6 cellular contexts compared by ENCODE assay signal in genomic region chr19:54137913-54138776, GRCh38. TPM values are rescaled to one million over a fixed set of nuclear protein-coding genes. Genes with fewer than 3 reads are reported as not detected.
DNase-seq lines count a peak whose midpoint lies in the region; ATAC-seq and TF ChIP-seq lines count a peak whose summit lies in the region.

No MANE protein-coding gene starts in this region.

- H3K36me3 Mint-ChIP-seq in WTC11 = peaks cover 14% of the 10 kb centered on the region

- H3K4me1 ChIP-seq in thoracic aorta (ENCODE audit: control insufficient read depth in 1 of 2, low read depth in 2 of 2) = peaks cover 24 to 38% of the 10 kb centered on the region in 2 donors

- CTCF ChIA-PET in GM10248 (lab: Yijun Ruan, JAX) (interaction anchor here (0.8 to 1.5 kb wide), 5 partner anchors 19 to 94 kb away, joined by 3 to 12 read pairs (median 4); partner anchors contain the start of genes LENG1, PRPF31 and TFPT), WTC11 (lab: Charles Lee) (interaction anchor here (1.2 to 1.4 kb wide), 4 partner anchors 43 to 617 kb away, joined by 3 to 6 read pairs (median 4); partner anchors contain the start of gene MBOAT7)

- TF ChIP-seq CTCF in GM10248 (IDR thresholded peaks at IDR 0.05; ENCODE audit: control extremely low read depth, extremely low read depth, low read depth, missing control alignments) (no peak), WTC11 (IDR thresholded peaks at IDR 0.05) (no peak; the same call in 1 of the 2 replicates), thoracic aorta (IDR thresholded peaks at IDR 0.05) (no peak)

- no peaks in the 10 kb centered on the region for H3K9me3 Mint-ChIP-seq in WTC11

- no peaks in the 10 kb centered on the region for H3K9me3 ChIP-seq in thoracic aorta

- peak overlapping the region; percentile 87 for H3K27ac Mint-ChIP-seq in WTC11

- ATAC-seq in WTC11 = no peak
- ATAC-seq in thoracic aorta (ENCODE audit: insufficient number of reproducible peaks, low FRiP score, low read depth) = no peak
- no peak for ATAC-seq in HG03439 (IDR thresholded peaks at IDR 0.05; ENCODE audit: unreplicated experiment)

- peaks cover 35% of the 10 kb centered on the region for H3K4me1 Mint-ChIP-seq in WTC11

- H3K27ac ChIP-seq in thoracic aorta = peak overlapping the region; percentile 92 to 96

- H3K27me3 ChIP-seq in thoracic aorta (replicated peaks; ENCODE audit: insufficient read depth) = no peaks in the 10 kb centered on the region

- DNase-seq in GM10248 (ENCODE audit: extremely low spot score) (peak; percentile 40), WTC11 (ENCODE audit: low spot score) (no peak), hepatic stellate cell (ENCODE audit: low spot score) (peak; percentile 31), thoracic aorta (ENCODE audit: low spot score) (no peak), putamen (ENCODE audit: low spot score) (no peak)

- no peaks in the 10 kb centered on the region for H3K27me3 Mint-ChIP-seq in WTC11 (ENCODE audit: low read depth)

- peaks cover 9% of the 10 kb centered on the region for H3K36me3 ChIP-seq in thoracic aorta

- H3K4me3 ChIP-seq in thoracic aorta = peak overlapping the region; percentile 99

- POLR2A ChIA-PET in GM10248 (lab: Yijun Ruan, JAX) = interaction anchor here (0.6 to 1.7 kb wide), 6 partner anchors 51 to 270 kb away, joined by 4 to 18 read pairs (median 7); partner anchors contain the start of genes MBOAT7, MYADM, RPS9 and TSEN34
- POLR2A ChIA-PET in WTC11 (lab: Charles Lee) = interaction anchor here (0.8 to 2.8 kb wide), 3 partner anchors 12 to 235 kb away, joined by 3 to 23 read pairs (median 11); partner anchors contain the start of genes PRPF31 and TFPT

- H3K4me3 Mint-ChIP-seq in WTC11 = peak overlapping the region; percentile 92

TF ChIP-seq in WTC11, 78 proteins besides CTCF, POLR2A, EP300 and RAD21 (continues in another document):
- TF ChIP-seq ZNF317 (CRISPR knock-in tag; IDR thresholded peaks at IDR 0.05; ENCODE audit: borderline replicate concordance, low read depth) (no peak), FOXJ3 (CRISPR knock-in tag; IDR thresholded peaks at IDR 0.05; ENCODE audit: borderline replicate concordance) (no peak), ZSCAN18 (CRISPR knock-in tag; IDR thresholded peaks at IDR 0.05) (no peak), ATF1 (CRISPR knock-in tag; IDR thresholded peaks at IDR 0.05) (no peak), GTF2I (CRISPR knock-in tag; conservative IDR thresholded peaks at IDR 0.05) (no peak), RORB (CRISPR knock-in tag; IDR thresholded peaks at IDR 0.05) (no peak), PREB (CRISPR knock-in tag; IDR thresholded peaks at IDR 0.05; ENCODE audit: borderline replicate concordance) (0 out of 2 replicates have a peak, but pooled peaks have one; percentile 16), KAT7 (CRISPR knock-in tag; IDR thresholded peaks at IDR 0.05; ENCODE audit: borderline replicate concordance) (0 out of 2 replicates have a peak, but pooled peaks have one; percentile 52), IRF1 (CRISPR knock-in tag; IDR thresholded peaks at IDR 0.05) (no peak), SP1 (CRISPR knock-in tag; conservative IDR thresholded peaks at IDR 0.05) (no peak), ZNF671 (CRISPR knock-in tag; IDR thresholded peaks at IDR 0.05) (no peak), ZNF532 (CRISPR knock-in tag; IDR thresholded peaks at IDR 0.05; ENCODE audit: borderline replicate concordance) (no peak), TP53 (CRISPR knock-in tag; IDR thresholded peaks at IDR 0.05) (peak; percentile 53; the same call in 1 of the 2 replicates), MLX (CRISPR knock-in tag; IDR thresholded peaks at IDR 0.05) (no peak), ATF3 (CRISPR knock-in tag; conservative IDR thresholded peaks at IDR 0.05) (no peak), HMGXB4 (CRISPR knock-in tag; IDR thresholded peaks at IDR 0.05) (no peak)

RNA-seq across cellular contexts. Expression of gene CNOT3, which starts 0.6 kb away (rescaled TPM):
- total RNA-seq in WTC11 (2021) = 90.7 to 96.8 TPM (median 93.3 TPM) in 3 replicates
- 10 to 100 TPM; 20.8 to 28.1 TPM for total RNA-seq in thoracic aorta

RNA-seq across cellular contexts. Expression of gene LENG1, which starts 21.4 kb away (rescaled TPM):
- total RNA-seq in WTC11 (2021) (4.6 to 5.4 TPM (median 4.9 TPM) in 3 replicates), thoracic aorta (1 to 10 TPM; 7.6 to 8.0 TPM)

RNA-seq across cellular contexts. Expression of gene PRPF31, which starts 22.6 kb away (rescaled TPM):
- total RNA-seq in WTC11 (2021) = 82.3 to 92.8 TPM (median 89.5 TPM) in 3 replicates
- total RNA-seq in thoracic aorta = 10 to 100 TPM; 48.2 to 54.3 TPM

RNA-seq across cellular contexts. Expression of gene TFPT, which starts 22.7 kb away (rescaled TPM):
- total RNA-seq in WTC11 (2021) (20.5 to 24.6 TPM (median 24.2 TPM) in 3 replicates), thoracic aorta (1 to 10 TPM; 8.7 to 8.8 TPM)

RNA-seq across cellular contexts. Expression of gene TMC4, which starts 34.8 kb away (rescaled TPM):
- total RNA-seq in WTC11 (2021) (9.3 to 14.7 TPM (median 13.8 TPM) in 3 replicates), thoracic aorta (1 to 10 TPM in 1 of 2 donors, under 1 TPM in 1; 0.41 to 7.8 TPM)

Comparison
In these comparisons a context has a peak if more than half of its experiments do, and no peak if none do; other contexts are left out.
1. DNase-seq: peak in GM10248 (single experiment) and hepatic stellate cell (single experiment); none in WTC11 (single experiment), thoracic aorta (single experiment) and putamen (single experiment).